In genomic region chr2:226799211-226799975, GRCh38 we compare ENCODE assay signal across 1 cellular context.
TF ChIP-seq lines count a peak whose summit lies in the region.

TSS of gene IRS1 (minus strand) at chr2:226799820. CDS start at chr2:226798738, 1,082 bp downstream.

TF ChIP-seq in WTC11, 78 proteins besides CTCF, POLR2A, EP300 and RAD21 (continued from another document):
- TF ChIP-seq, protein P1, sequence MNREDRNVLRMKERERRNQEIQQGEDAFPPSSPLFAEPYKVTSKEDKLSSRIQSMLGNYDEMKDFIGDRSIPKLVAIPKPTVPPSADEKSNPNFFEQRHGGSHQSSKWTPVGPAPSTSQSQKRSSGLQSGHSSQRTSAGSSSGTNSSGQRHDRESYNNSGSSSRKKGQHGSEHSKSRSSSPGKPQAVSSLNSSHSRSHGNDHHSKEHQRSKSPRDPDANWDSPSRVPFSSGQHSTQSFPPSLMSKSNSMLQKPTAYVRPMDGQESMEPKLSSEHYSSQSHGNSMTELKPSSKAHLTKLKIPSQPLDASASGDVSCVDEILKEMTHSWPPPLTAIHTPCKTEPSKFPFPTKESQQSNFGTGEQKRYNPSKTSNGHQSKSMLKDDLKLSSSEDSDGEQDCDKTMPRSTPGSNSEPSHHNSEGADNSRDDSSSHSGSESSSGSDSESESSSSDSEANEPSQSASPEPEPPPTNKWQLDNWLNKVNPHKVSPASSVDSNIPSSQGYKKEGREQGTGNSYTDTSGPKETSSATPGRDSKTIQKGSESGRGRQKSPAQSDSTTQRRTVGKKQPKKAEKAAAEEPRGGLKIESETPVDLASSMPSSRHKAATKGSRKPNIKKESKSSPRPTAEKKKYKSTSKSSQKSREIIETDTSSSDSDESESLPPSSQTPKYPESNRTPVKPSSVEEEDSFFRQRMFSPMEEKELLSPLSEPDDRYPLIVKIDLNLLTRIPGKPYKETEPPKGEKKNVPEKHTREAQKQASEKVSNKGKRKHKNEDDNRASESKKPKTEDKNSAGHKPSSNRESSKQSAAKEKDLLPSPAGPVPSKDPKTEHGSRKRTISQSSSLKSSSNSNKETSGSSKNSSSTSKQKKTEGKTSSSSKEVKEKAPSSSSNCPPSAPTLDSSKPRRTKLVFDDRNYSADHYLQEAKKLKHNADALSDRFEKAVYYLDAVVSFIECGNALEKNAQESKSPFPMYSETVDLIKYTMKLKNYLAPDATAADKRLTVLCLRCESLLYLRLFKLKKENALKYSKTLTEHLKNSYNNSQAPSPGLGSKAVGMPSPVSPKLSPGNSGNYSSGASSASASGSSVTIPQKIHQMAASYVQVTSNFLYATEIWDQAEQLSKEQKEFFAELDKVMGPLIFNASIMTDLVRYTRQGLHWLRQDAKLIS (CRISPR knock-in tag; IDR thresholded peaks at IDR 0.05; ENCODE audit: borderline replicate concordance), result no peak
- no peak for TF ChIP-seq ZBTB43 (CRISPR knock-in tag; IDR thresholded peaks at IDR 0.05)
- no peak for TF ChIP-seq ZNF138 (CRISPR knock-in tag; conservative IDR thresholded peaks at IDR 0.05)
- 0 out of 2 replicates have a peak, but pooled peaks have one; percentile 38 for TF ChIP-seq SP1 (CRISPR knock-in tag; conservative IDR thresholded peaks at IDR 0.05)
- no peak for TF ChIP-seq ZMAT4 (CRISPR knock-in tag; IDR thresholded peaks at IDR 0.05)
- TF ChIP-seq ZNF232 (CRISPR knock-in tag; IDR thresholded peaks at IDR 0.05), result no peak
- TF ChIP-seq TEAD1 (CRISPR knock-in tag; IDR thresholded peaks at IDR 0.05), result 0 out of 2 replicates have a peak, but pooled peaks have one; percentile 11
- no peak for TF ChIP-seq ZBTB21 (CRISPR knock-in tag; IDR thresholded peaks at IDR 0.05; ENCODE audit: borderline replicate concordance)
- TF ChIP-seq MYBL2 (CRISPR knock-in tag; IDR thresholded peaks at IDR 0.05), result no peak
- no peak for TF ChIP-seq ZNF512 (CRISPR knock-in tag; IDR thresholded peaks at IDR 0.05; ENCODE audit: borderline replicate concordance)
- TF ChIP-seq, protein P2, sequence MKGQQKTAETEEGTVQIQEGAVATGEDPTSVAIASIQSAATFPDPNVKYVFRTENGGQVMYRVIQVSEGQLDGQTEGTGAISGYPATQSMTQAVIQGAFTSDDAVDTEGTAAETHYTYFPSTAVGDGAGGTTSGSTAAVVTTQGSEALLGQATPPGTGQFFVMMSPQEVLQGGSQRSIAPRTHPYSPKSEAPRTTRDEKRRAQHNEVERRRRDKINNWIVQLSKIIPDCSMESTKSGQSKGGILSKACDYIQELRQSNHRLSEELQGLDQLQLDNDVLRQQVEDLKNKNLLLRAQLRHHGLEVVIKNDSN (CRISPR knock-in tag; IDR thresholded peaks at IDR 0.05), result peak; percentile 63; the same call in 1 of the 2 replicates
